In genomic region chr4:173538903-173539445, GRCh38 we compare ENCODE assay signal across 9 cellular contexts. TPM values are rescaled to one million over a fixed set of nuclear protein-coding genes. Genes with fewer than 3 reads are reported as not detected.
DNase-seq lines count a peak whose midpoint lies in the region; ATAC-seq and TF ChIP-seq lines count a peak whose summit lies in the region.
"Had no signal": no experiment of that assay in that cellular context is flagged by ENCODE, and none has a peak within 500 bp of the region (broad histone marks: within the 10 kb centered on the region; RNA-seq: fewer than 3 reads in every experiment).

No MANE protein-coding gene starts in this region.

- peaks cover 63% of the 10 kb centered on the region for H3K27me3 ChIP-seq in CD4-positive, alpha-beta memory T cell (ENCODE audit: insufficient read depth, low read length)
- H3K27me3 ChIP-seq in MM.1S (replicated peaks; ENCODE audit: insufficient read depth, low read length) (no peaks in the 10 kb centered on the region), endocrine pancreas (ENCODE audit: control insufficient read depth, insufficient read depth, low read length) (peaks cover 16% of the 10 kb centered on the region), neutrophil (peaks cover 100% of the 10 kb centered on the region)

- H3K9ac ChIP-seq in MM.1S (ENCODE audit: low read length) (no peak overlapping the region), endocrine pancreas (ENCODE audit: control insufficient read depth, insufficient read depth, low read length) (no peak overlapping the region)

- CTCF ChIA-PET in CD4-positive, alpha-beta memory T cell (lab: Charles Lee; ENCODE audit: partially characterized antibody): no interaction called here

- peak overlapping the region in 1 of 2 donors; percentile 23 for H3K4me3 ChIP-seq in CD4-positive, alpha-beta memory T cell (ENCODE audit: low read length in 2 of 2)
- H3K4me3 ChIP-seq in MM.1S (ENCODE audit: low read length): peak overlapping the region; percentile 32
- H3K4me3 ChIP-seq in endocrine pancreas (ENCODE audit: control insufficient read depth, insufficient read depth, low read length): peak overlapping the region; percentile 44
- H3K4me3 ChIP-seq in neutrophil (ENCODE audit: low read depth in 1 of 2, low read length in 1 of 2): peak overlapping the region; percentile 38 to 65

- peaks cover 67 to 69% of the 10 kb centered on the region in 2 donors for H3K27me3 Mint-ChIP-seq in CD4-positive, alpha-beta memory T cell

- peaks cover 2 to 21% (median 8%) of the 10 kb centered on the region in 8 donors for H3K9me3 Mint-ChIP-seq in CD4-positive, alpha-beta memory T cell

- peak overlapping the region; percentile 68 to 88 (median 78) for H3K4me3 Mint-ChIP-seq in CD4-positive, alpha-beta memory T cell

- H3K36me3 Mint-ChIP-seq in CD4-positive, alpha-beta memory T cell: no peaks in the 10 kb centered on the region

- H3K27ac ChIP-seq in CD4-positive, alpha-beta memory T cell (ENCODE audit: low read depth, low read length): no peak overlapping the region
- H3K27ac ChIP-seq in MM.1S (ENCODE audit: low read length) (no peak overlapping the region), neutrophil (no peak overlapping the region)

- H3K4me2 ChIP-seq in MM.1S (ENCODE audit: low read depth, low read length): peak overlapping the region; percentile 51; the same call in 1 of the 2 replicates

- H4K20me1 ChIP-seq in MM.1S (ENCODE audit: insufficient read depth, low read length): no peaks in the 10 kb centered on the region

- no peak for DNase-seq in CD4-positive, alpha-beta memory T cell
- DNase-seq in MM.1S (no peak), kidney glomerular epithelial cell (lab: John Stamatoyannopoulos, UW) (no peak), HPDE6-E6E7 (ENCODE audit: extremely low spot score) (no peak), 8988T (no peak)
- DNase-seq: activated CD4-positive, alpha-beta T cell treated with anti-CD3 and anti-CD28 coated beads, Interleukin-2, amount 50 U/mL, for 48 hours had no signal

- H3K4me1 ChIP-seq in CD4-positive, alpha-beta memory T cell (ENCODE audit: insufficient read depth, low read length): peaks cover 17% of the 10 kb centered on the region
- H3K4me1 ChIP-seq in MM.1S (ENCODE audit: low read length): no peaks in the 10 kb centered on the region
- H3K4me1 ChIP-seq in endocrine pancreas (ENCODE audit: control insufficient read depth, insufficient read depth, low read length): no peaks in the 10 kb centered on the region
- peaks cover 11 to 18% of the 10 kb centered on the region in 2 experiments for H3K4me1 ChIP-seq in neutrophil (ENCODE audit: control insufficient read depth in 1 of 2, insufficient read depth in 1 of 2, low read depth in 1 of 2, low read length in 1 of 2)

- no peaks in the 10 kb centered on the region for H3K9me2 ChIP-seq in MM.1S (replicated peaks; ENCODE audit: insufficient read depth, low read length)

- TF ChIP-seq CTCF in MM.1S (IDR thresholded peaks at IDR 0.05; ENCODE audit: low read length) (no peak), neutrophil (IDR thresholded peaks at IDR 0.05) (no peak)

- H2AFZ ChIP-seq in MM.1S (ENCODE audit: low read length): peak overlapping the region; percentile 28

- no peaks in the 10 kb centered on the region for H3K79me2 ChIP-seq in MM.1S (ENCODE audit: low read length)

- no peaks in the 10 kb centered on the region for H3K9me3 ChIP-seq in CD4-positive, alpha-beta memory T cell (ENCODE audit: control insufficient read depth in 1 of 2, low read length in 2 of 2)
- no peaks in the 10 kb centered on the region for H3K9me3 ChIP-seq in MM.1S (replicated peaks; ENCODE audit: insufficient read depth, low read length)
- H3K9me3 ChIP-seq in endocrine pancreas (ENCODE audit: control insufficient read depth, low read length): no peaks in the 10 kb centered on the region
- no peaks in the 10 kb centered on the region for H3K9me3 ChIP-seq in neutrophil

- no peak overlapping the region for H3K27ac Mint-ChIP-seq in CD4-positive, alpha-beta memory T cell

- no peaks in the 10 kb centered on the region for H3F3A ChIP-seq in MM.1S (ENCODE audit: insufficient read depth, low read length)

- H3K4me1 Mint-ChIP-seq in CD4-positive, alpha-beta memory T cell: peaks cover 5 to 21% (median 9%) of the 10 kb centered on the region in 4 donors

- intact Hi-C loops in CD4-positive, alpha-beta memory T cell (cut with micrococcal nuclease): loop anchor here (10.0 kb wide), 1 partner anchor 676 kb away; no protein-coding TSS in a partner anchor

- ATAC-seq in GM19395 (IDR thresholded peaks at IDR 0.05; ENCODE audit: unreplicated experiment): no peak

- H3K36me3 ChIP-seq in CD4-positive, alpha-beta memory T cell (ENCODE audit: insufficient read depth, low read length): no peaks in the 10 kb centered on the region
- H3K36me3 ChIP-seq in MM.1S (replicated peaks; ENCODE audit: insufficient read depth, low read length): no peaks in the 10 kb centered on the region
- H3K36me3 ChIP-seq in endocrine pancreas (ENCODE audit: control insufficient read depth, insufficient read depth, low read length): no peaks in the 10 kb centered on the region
- no peaks in the 10 kb centered on the region for H3K36me3 ChIP-seq in neutrophil

- POLR2A ChIA-PET in CD4-positive, alpha-beta memory T cell (lab: Charles Lee; ENCODE audit: partially characterized antibody): interaction anchor here (1.1 kb wide), 1 partner anchor 9 kb away, joined by 4 read pairs; the partner anchor contains the start of gene HAND2

RNA-seq across cellular contexts. Expression of gene HAND2, which starts 8.9 kb away (rescaled TPM):
- not detected for total RNA-seq in CD4-positive, alpha-beta memory T cell
- not detected for polyA plus RNA-seq in CD4-positive, alpha-beta memory T cell
